In genomic region chr2:235711527-235711926, GRCh38 we compare ENCODE assay signal across 23 cellular contexts.
"Had no signal": no experiment of that assay in that cellular context is flagged by ENCODE, and none has a peak within 500 bp of the region (broad histone marks: within the 10 kb centered on the region; RNA-seq: fewer than 3 reads in every experiment).

No MANE protein-coding gene starts in this region.

- H3K9me3 Mint-ChIP-seq: activated CD4-positive, alpha-beta memory T cell treated with anti-CD3 and anti-CD28 coated beads for 36 hours; activated naive CD4-positive, alpha-beta T cell treated with anti-CD3 and anti-CD28 coated beads for 36 hours; activated naive CD8-positive, alpha-beta T cell treated with anti-CD3 and anti-CD28 coated beads, Interleukin-2, amount 10 ng/mL, durations not matched to agents 7 days and 5 days; stimulated activated naive CD8-positive, alpha-beta T cell treated with anti-CD3 and anti-CD28 coated beads, Interleukin-15, Interleukin-2, amounts not matched to agents 100 ng/mL and 50 ng/mL, for 24 hours had no signal

- H3K36me3 Mint-ChIP-seq: activated CD4-positive, alpha-beta memory T cell treated with anti-CD3 and anti-CD28 coated beads for 36 hours; activated naive CD8-positive, alpha-beta T cell treated with anti-CD3 and anti-CD28 coated beads, Interleukin-2, amount 10 ng/mL, durations not matched to agents 7 days and 5 days; memory B cell had no signal

- H3K27ac ChIP-seq: foreskin keratinocyte, ovary, skin epidermis, testis had no signal

- H3K4me3 ChIP-seq: ovary, skin epidermis, testis, upper lobe of left lung had no signal

- H3K4me3 Mint-ChIP-seq: activated CD4-positive, alpha-beta memory T cell treated with anti-CD3 and anti-CD28 coated beads for 36 hours; activated naive CD4-positive, alpha-beta T cell treated with anti-CD3 and anti-CD28 coated beads for 36 hours; activated naive CD8-positive, alpha-beta T cell treated with anti-CD3 and anti-CD28 coated beads, Interleukin-2, amount 10 ng/mL, durations not matched to agents 7 days and 5 days; memory B cell; stimulated activated naive CD8-positive, alpha-beta T cell treated with anti-CD3 and anti-CD28 coated beads, Interleukin-15, Interleukin-2, amounts not matched to agents 100 ng/mL and 50 ng/mL, for 24 hours; T-helper 17 cell had no signal

- H3K36me3 ChIP-seq: ovary had no signal

- ATAC-seq: foreskin keratinocyte, right cardiac atrium, T-helper 17 cell had no signal

- H3K9me3 ChIP-seq: ovary, testis, upper lobe of left lung had no signal

- H3K27ac Mint-ChIP-seq: activated CD4-positive, alpha-beta memory T cell treated with anti-CD3 and anti-CD28 coated beads for 36 hours; activated naive CD4-positive, alpha-beta T cell treated with anti-CD3 and anti-CD28 coated beads for 36 hours; activated naive CD8-positive, alpha-beta T cell treated with anti-CD3 and anti-CD28 coated beads, Interleukin-2, amount 10 ng/mL, durations not matched to agents 7 days and 5 days; memory B cell; stimulated activated naive CD8-positive, alpha-beta T cell treated with anti-CD3 and anti-CD28 coated beads, Interleukin-15, Interleukin-2, amounts not matched to agents 100 ng/mL and 50 ng/mL, for 24 hours; T-helper 17 cell had no signal

- DNase-seq: activated CD4-positive, alpha-beta memory T cell treated with anti-CD3 and anti-CD28 coated beads for 36 hours; activated CD4-positive, alpha-beta T cell treated with anti-CD3 and anti-CD28 coated beads for 4 hours; activated CD4-positive, CD25-positive, alpha-beta regulatory T cell; activated effector memory CD4-positive, alpha-beta T cell treated with Interleukin-2 at 50 U/mL for 16 hours; activated naive CD4-positive, alpha-beta T cell treated with anti-CD3 and anti-CD28 coated beads for 36 hours; activated naive CD8-positive, alpha-beta T cell treated with anti-CD3 and anti-CD28 coated beads, Interleukin-2, amount 10 ng/mL, durations not matched to agents 7 days and 5 days; activated T-cell treated with anti-CD3 and anti-CD28 coated beads, Interleukin-2, amount 50 U/mL, for 48 hours; amniotic stem cell; effector CD4-positive, alpha-beta T cell; erythroblast; foreskin keratinocyte; glutamatergic neuron; kidney glomerular epithelial cell; ovary; right cardiac atrium; stimulated activated CD4-positive, alpha-beta T cell treated with anti-CD3 and anti-CD28 coated beads, Interleukin-1b, Interleukin-23, amount 100 ng/mL, for 48 hours; SW 1271; T-helper 17 cell; testis; upper lobe of left lung had no signal

- H3K4me1 Mint-ChIP-seq: activated naive CD8-positive, alpha-beta T cell treated with anti-CD3 and anti-CD28 coated beads, Interleukin-2, amount 10 ng/mL, durations not matched to agents 7 days and 5 days; memory B cell had no signal

- H3K27me3 ChIP-seq: foreskin keratinocyte, ovary, testis, upper lobe of left lung had no signal

- H3K27me3 Mint-ChIP-seq: activated naive CD8-positive, alpha-beta T cell treated with anti-CD3 and anti-CD28 coated beads, Interleukin-2, amount 10 ng/mL, durations not matched to agents 7 days and 5 days; stimulated activated naive CD8-positive, alpha-beta T cell treated with anti-CD3 and anti-CD28 coated beads, Interleukin-15, Interleukin-2, amounts not matched to agents 100 ng/mL and 50 ng/mL, for 24 hours had no signal
